In the genomic region with DNA sequence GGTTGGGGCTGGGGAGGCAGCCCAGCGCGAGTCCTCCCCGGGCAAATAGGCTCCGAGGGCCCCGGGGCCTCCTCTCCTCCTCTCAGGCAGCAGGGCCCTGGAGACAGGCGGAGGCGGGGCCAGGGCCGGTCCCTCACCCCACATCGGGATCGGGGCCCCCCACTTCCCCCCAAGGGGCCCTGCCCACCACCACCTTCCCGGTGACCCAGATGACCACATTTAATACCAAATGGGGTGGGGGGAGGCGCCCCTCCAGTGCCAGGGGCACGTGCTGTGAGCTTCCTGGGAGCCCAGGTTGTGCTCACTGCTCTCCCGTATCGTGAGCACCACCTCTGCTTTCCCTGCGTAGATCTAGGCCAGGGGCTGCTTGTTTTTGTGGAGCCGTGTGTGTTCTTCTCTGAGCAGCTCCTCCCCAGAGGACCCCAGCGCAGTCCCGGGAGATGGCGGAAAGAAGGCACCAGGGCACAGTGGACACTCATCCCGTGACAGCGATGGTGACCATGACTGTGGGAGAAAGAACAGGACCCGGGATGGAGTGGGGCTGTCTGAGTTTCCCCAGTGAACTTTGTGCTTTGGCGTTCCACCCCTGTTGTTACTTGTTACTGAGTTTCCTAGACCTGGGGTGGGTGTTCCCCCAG, we compare ENCODE assay signal across 3 cellular contexts.
TF ChIP-seq lines count a peak whose summit lies in the region.

No MANE protein-coding gene starts in this region.

TF ChIP-seq in SK-N-SH, 30 proteins besides CTCF, POLR2A, EP300 and RAD21:
- TF ChIP-seq FOXM1 (IDR thresholded peaks at IDR 0.05; ENCODE audit: low read depth) (no peak), IRF3 (IDR thresholded peaks at IDR 0.05; ENCODE audit: low read depth, low read length) (no peak), NRF1 (IDR thresholded peaks at IDR 0.05; ENCODE audit: low read depth, low read length) (no peak), SMC3 (IDR thresholded peaks at IDR 0.05; ENCODE audit: low read depth, low read length) (no peak), RFX5 (IDR thresholded peaks at IDR 0.05; ENCODE audit: low read length) (no peak), TAF1 (IDR thresholded peaks at IDR 0.05; ENCODE audit: borderline replicate concordance, low read depth, low read length) (no peak), CHD2 (IDR thresholded peaks at IDR 0.05; ENCODE audit: low read length, partially characterized antibody) (no peak), MEF2A (IDR thresholded peaks at IDR 0.05; ENCODE audit: borderline replicate concordance, low read depth) (no peak), POLR2AphosphoS5 (IDR thresholded peaks at IDR 0.05; ENCODE audit: low read depth, low read length) (no peak), RCOR1 (IDR thresholded peaks at IDR 0.05; ENCODE audit: low read length) (no peak)
- TF ChIP-seq, protein P1, sequence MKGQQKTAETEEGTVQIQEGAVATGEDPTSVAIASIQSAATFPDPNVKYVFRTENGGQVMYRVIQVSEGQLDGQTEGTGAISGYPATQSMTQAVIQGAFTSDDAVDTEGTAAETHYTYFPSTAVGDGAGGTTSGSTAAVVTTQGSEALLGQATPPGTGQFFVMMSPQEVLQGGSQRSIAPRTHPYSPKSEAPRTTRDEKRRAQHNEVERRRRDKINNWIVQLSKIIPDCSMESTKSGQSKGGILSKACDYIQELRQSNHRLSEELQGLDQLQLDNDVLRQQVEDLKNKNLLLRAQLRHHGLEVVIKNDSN (IDR thresholded peaks at IDR 0.05; ENCODE audit: borderline replicate concordance, low read depth) = no peak
TF ChIP-seq in SK-N-SH: peak in this region for 0.

TF ChIP-seq in SK-N-SH treated with all-trans-retinoic acid at 6 μM for 48 hours, 23 proteins besides CTCF, POLR2A, EP300 and RAD21:
- TF ChIP-seq GLIS3 (CRISPR knock-in tag; IDR thresholded peaks at IDR 0.05) = no peak
- TF ChIP-seq CSDC2 (CRISPR knock-in tag; IDR thresholded peaks at IDR 0.05) = no peak
- no peak for TF ChIP-seq BACH2 (CRISPR knock-in tag; IDR thresholded peaks at IDR 0.05; ENCODE audit: borderline replicate concordance)
- TF ChIP-seq TOX (CRISPR knock-in tag; IDR thresholded peaks at IDR 0.05; ENCODE audit: borderline replicate concordance) = no peak
- TF ChIP-seq RARB (CRISPR knock-in tag; IDR thresholded peaks at IDR 0.05) = no peak
- no peak for TF ChIP-seq ZFP30 (CRISPR knock-in tag; IDR thresholded peaks at IDR 0.05)
- TF ChIP-seq ISL1 (CRISPR knock-in tag; IDR thresholded peaks at IDR 0.05) = no peak
- no peak for TF ChIP-seq POU6F1 (CRISPR knock-in tag; IDR thresholded peaks at IDR 0.05; ENCODE audit: borderline replicate concordance, low read depth)
- no peak for TF ChIP-seq ESRRG (CRISPR knock-in tag; IDR thresholded peaks at IDR 0.05)

TF ChIP-seq in H1, 55 proteins besides CTCF, POLR2A, EP300 and RAD21:
- TF ChIP-seq KDM4A (IDR thresholded peaks at IDR 0.05; ENCODE audit: low read depth, low read length, severe bottlenecking) = no peak
- no peak for TF ChIP-seq BRCA1 (IDR thresholded peaks at IDR 0.05; ENCODE audit: low read depth, low read length)
- TF ChIP-seq CHD7 (IDR thresholded peaks at IDR 0.05; ENCODE audit: insufficient replicate concordance, low read length) = no peak
- TF ChIP-seq GABPA (IDR thresholded peaks at IDR 0.05; ENCODE audit: borderline replicate concordance, insufficient read depth, low read length) = no peak
- TF ChIP-seq RXRA (IDR thresholded peaks at IDR 0.05; ENCODE audit: insufficient read depth, low read depth, low read length) = no peak
- no peak for TF ChIP-seq SAP30 (IDR thresholded peaks at IDR 0.05; ENCODE audit: insufficient read depth, insufficient replicate concordance, low read length)
- TF ChIP-seq, protein P2, sequence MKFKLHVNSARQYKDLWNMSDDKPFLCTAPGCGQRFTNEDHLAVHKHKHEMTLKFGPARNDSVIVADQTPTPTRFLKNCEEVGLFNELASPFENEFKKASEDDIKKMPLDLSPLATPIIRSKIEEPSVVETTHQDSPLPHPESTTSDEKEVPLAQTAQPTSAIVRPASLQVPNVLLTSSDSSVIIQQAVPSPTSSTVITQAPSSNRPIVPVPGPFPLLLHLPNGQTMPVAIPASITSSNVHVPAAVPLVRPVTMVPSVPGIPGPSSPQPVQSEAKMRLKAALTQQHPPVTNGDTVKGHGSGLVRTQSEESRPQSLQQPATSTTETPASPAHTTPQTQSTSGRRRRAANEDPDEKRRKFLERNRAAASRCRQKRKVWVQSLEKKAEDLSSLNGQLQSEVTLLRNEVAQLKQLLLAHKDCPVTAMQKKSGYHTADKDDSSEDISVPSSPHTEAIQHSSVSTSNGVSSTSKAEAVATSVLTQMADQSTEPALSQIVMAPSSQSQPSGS (IDR thresholded peaks at IDR 0.05; ENCODE audit: low read length) = no peak
- TF ChIP-seq RFX5 (IDR thresholded peaks at IDR 0.05; ENCODE audit: borderline replicate concordance, low read depth, low read length) = no peak
- no peak for TF ChIP-seq RNF2 (IDR thresholded peaks at IDR 0.05; ENCODE audit: borderline replicate concordance, low read depth, low read length, missing control alignments, poor library complexity, severe bottlenecking)
- no peak for TF ChIP-seq ASH2L (IDR thresholded peaks at IDR 0.05; ENCODE audit: low read length)
- no peak for TF ChIP-seq ZNF274 (IDR thresholded peaks at IDR 0.05; ENCODE audit: borderline replicate concordance, extremely low read depth, low read length)
- TF ChIP-seq HDAC6 (IDR thresholded peaks at IDR 0.05; ENCODE audit: low read depth, low read length) = no peak
- TF ChIP-seq TBP (IDR thresholded peaks at IDR 0.05; ENCODE audit: low read depth, low read length) = no peak
- no peak for TF ChIP-seq KDM5A (IDR thresholded peaks at IDR 0.05; ENCODE audit: low read length)
- TF ChIP-seq TAF1 (IDR thresholded peaks at IDR 0.05; ENCODE audit: low read depth, low read length) = no peak
- no peak for TF ChIP-seq FOSL1 (IDR thresholded peaks at IDR 0.05; ENCODE audit: insufficient read depth, low read depth, low read length)
- no peak for TF ChIP-seq GTF2F1 (IDR thresholded peaks at IDR 0.05; ENCODE audit: borderline replicate concordance, low read depth, low read length)
- TF ChIP-seq NANOG (IDR thresholded peaks at IDR 0.05; ENCODE audit: insufficient read depth, low read depth, low read length, poor library complexity, severe bottlenecking) = no peak
- TF ChIP-seq CHD1 (IDR thresholded peaks at IDR 0.05; ENCODE audit: low read depth, low read length) = no peak
- TF ChIP-seq EGR1 (IDR thresholded peaks at IDR 0.05; ENCODE audit: borderline replicate concordance, low read depth, low read length) = no peak
